In the genomic region with DNA sequence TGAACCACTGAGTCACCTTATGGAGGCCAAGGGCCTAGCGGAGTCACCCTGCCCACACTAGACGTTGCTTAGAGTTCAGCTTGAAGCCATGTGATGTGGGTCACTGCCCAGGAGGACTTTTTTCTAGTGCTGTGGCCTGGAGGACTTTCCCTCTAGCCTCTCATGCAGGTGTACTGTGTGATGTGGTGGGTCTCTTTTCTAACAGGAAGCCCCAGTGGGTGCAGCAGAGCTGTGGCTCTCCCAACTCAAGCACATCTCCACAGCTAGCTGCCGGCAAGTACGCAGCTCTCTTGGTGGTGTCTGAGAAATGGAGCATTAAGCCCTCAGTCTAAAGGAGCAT, we compare ENCODE assay signal across 10 cellular contexts. TPM values are rescaled to one million over a fixed set of nuclear protein-coding genes. Genes with fewer than 3 reads are reported as not detected.
DNase-seq lines count a peak whose midpoint lies in the region; ATAC-seq lines count a peak whose summit lies in the region.
"Had no signal": no experiment of that assay in that cellular context is flagged by ENCODE, and none has a peak within 500 bp of the region (broad histone marks: within the 10 kb centered on the region; RNA-seq: fewer than 3 reads in every experiment).

No MANE protein-coding gene starts in this region.

- no peaks in the 10 kb centered on the region for H3K9me3 Mint-ChIP-seq in CD4-positive, CD25-positive, alpha-beta regulatory T cell
- no peaks in the 10 kb centered on the region for H3K9me3 Mint-ChIP-seq in activated naive CD4-positive, alpha-beta T cell treated with anti-CD3 and anti-CD28 coated beads, Interleukin-2, amount 10 ng/mL, durations not matched to agents 7 days and 5 days

- no peaks in the 10 kb centered on the region for H3K27me3 ChIP-seq in CD4-positive, CD25-positive, alpha-beta regulatory T cell (ENCODE audit: control insufficient read depth, insufficient read depth, low read length)
- H3K27me3 ChIP-seq: suprapubic skin had no signal

- peak; percentile 82 to 85 for ATAC-seq in CD4-positive, CD25-positive, alpha-beta regulatory T cell (ENCODE audit: low read depth in 2 of 2)
- peak; percentile 86 for ATAC-seq in GM18907 (IDR thresholded peaks at IDR 0.05; ENCODE audit: unreplicated experiment)
- peak; percentile 58 for ATAC-seq in HG03342 (IDR thresholded peaks at IDR 0.05; ENCODE audit: unreplicated experiment)
- ATAC-seq in GM19324 (IDR thresholded peaks at IDR 0.05; ENCODE audit: low FRiP score, unreplicated experiment), result no peak
- no peak for ATAC-seq in HG02763 (IDR thresholded peaks at IDR 0.05; ENCODE audit: unreplicated experiment)

- H3K4me3 ChIP-seq in CD4-positive, CD25-positive, alpha-beta regulatory T cell (ENCODE audit: low read depth, low read length), result peak overlapping the region; percentile 51
- H3K4me3 ChIP-seq: suprapubic skin had no signal

- H3K4me3 Mint-ChIP-seq in CD4-positive, CD25-positive, alpha-beta regulatory T cell, result peak overlapping the region in 2 of 4 donors; percentile 59 to 62
- H3K4me3 Mint-ChIP-seq in activated naive CD4-positive, alpha-beta T cell treated with anti-CD3 and anti-CD28 coated beads, Interleukin-2, amount 10 ng/mL, durations not matched to agents 7 days and 5 days, result no peak overlapping the region

- peaks cover 0 to 44% (median 15%) of the 10 kb centered on the region in 4 donors for H3K4me1 Mint-ChIP-seq in CD4-positive, CD25-positive, alpha-beta regulatory T cell
- peaks cover 18% of the 10 kb centered on the region for H3K4me1 Mint-ChIP-seq in activated naive CD4-positive, alpha-beta T cell treated with anti-CD3 and anti-CD28 coated beads, Interleukin-2, amount 10 ng/mL, durations not matched to agents 7 days and 5 days

- peak overlapping the region; percentile 77 to 82 (median 78) for H3K27ac Mint-ChIP-seq in CD4-positive, CD25-positive, alpha-beta regulatory T cell
- peak overlapping the region; percentile 63 for H3K27ac Mint-ChIP-seq in activated naive CD4-positive, alpha-beta T cell treated with anti-CD3 and anti-CD28 coated beads, Interleukin-2, amount 10 ng/mL, durations not matched to agents 7 days and 5 days

- peaks cover 5% of the 10 kb centered on the region for H3K27me3 Mint-ChIP-seq in CD4-positive, CD25-positive, alpha-beta regulatory T cell
- H3K27me3 Mint-ChIP-seq in activated naive CD4-positive, alpha-beta T cell treated with anti-CD3 and anti-CD28 coated beads, Interleukin-2, amount 10 ng/mL, durations not matched to agents 7 days and 5 days, result no peaks in the 10 kb centered on the region

- H3K27ac ChIP-seq in CD4-positive, CD25-positive, alpha-beta regulatory T cell (ENCODE audit: insufficient read depth, low read length, poor library complexity, severe bottlenecking), result no peak overlapping the region
- H3K27ac ChIP-seq: suprapubic skin had no signal

- H3K4me1 ChIP-seq in CD4-positive, CD25-positive, alpha-beta regulatory T cell (ENCODE audit: control insufficient read depth, insufficient read depth, low read length, poor library complexity, severe bottlenecking), result peaks cover 7% of the 10 kb centered on the region

- DNase-seq in CD4-positive, CD25-positive, alpha-beta regulatory T cell, result peak in 2 of 3 donors; percentile 49 to 65
- DNase-seq in activated naive CD4-positive, alpha-beta T cell treated with anti-CD3 and anti-CD28 coated beads, Interleukin-2, amount 10 ng/mL, durations not matched to agents 7 days and 5 days, result peak; percentile 54
- DNase-seq in NCI-H524 (lab: John Stamatoyannopoulos, UW) (no peak), iPS-NIHi11 (ENCODE audit: low spot score) (no peak)
- DNase-seq: NCI-H1417 treated with DMSO at 0.1 percent for 48 hours had no signal

- no peaks in the 10 kb centered on the region for H3K9me3 ChIP-seq in CD4-positive, CD25-positive, alpha-beta regulatory T cell (ENCODE audit: control insufficient read depth in 2 of 2, low read length in 2 of 2)
- H3K9me3 ChIP-seq: suprapubic skin had no signal

- H3K36me3 ChIP-seq in CD4-positive, CD25-positive, alpha-beta regulatory T cell (ENCODE audit: control insufficient read depth, insufficient read depth, low read length), result no peaks in the 10 kb centered on the region
- H3K36me3 ChIP-seq: suprapubic skin had no signal

- CTCF ChIA-PET in activated naive CD4-positive, alpha-beta T cell treated with anti-CD3 and anti-CD28 coated beads, Interleukin-2, amount 10 ng/mL, durations not matched to agents 7 days and 5 days (lab: Charles Lee), result interaction anchor here (1.2 kb wide), 1 partner anchor 92 kb away, joined by 4 read pairs; no protein-coding TSS in a partner anchor

- H3K36me3 Mint-ChIP-seq in CD4-positive, CD25-positive, alpha-beta regulatory T cell, result peaks cover 8% of the 10 kb centered on the region
- no peaks in the 10 kb centered on the region for H3K36me3 Mint-ChIP-seq in activated naive CD4-positive, alpha-beta T cell treated with anti-CD3 and anti-CD28 coated beads, Interleukin-2, amount 10 ng/mL, durations not matched to agents 7 days and 5 days

RNA-seq across cellular contexts. Expression of gene POR, which starts 13.6 kb away (rescaled TPM):
- 68.0 TPM for total RNA-seq in CD4-positive, CD25-positive, alpha-beta regulatory T cell
- polyA plus RNA-seq in CD4-positive, CD25-positive, alpha-beta regulatory T cell, result 10 to 100 TPM; 51.3 to 64.3 (median 59.7) TPM

RNA-seq across cellular contexts. Expression of gene RHBDD2, which starts 49.7 kb away (rescaled TPM):
- 194 TPM for total RNA-seq in CD4-positive, CD25-positive, alpha-beta regulatory T cell
- 100 to 1,000 TPM; 118 to 146 (median 121) TPM for polyA plus RNA-seq in CD4-positive, CD25-positive, alpha-beta regulatory T cell

Comparison
In these comparisons a context has a peak if more than half of its experiments do, and no peak if none do; other contexts are left out.
1. ATAC-seq: peak in CD4-positive, CD25-positive, alpha-beta regulatory T cell (2 of 2), GM18907 (single experiment) and HG03342 (single experiment); none in GM19324 (single experiment) and HG02763 (single experiment).
2. DNase-seq: peak in CD4-positive, CD25-positive, alpha-beta regulatory T cell (2 of 3) and activated naive CD4-positive, alpha-beta T cell treated with anti-CD3 and anti-CD28 coated beads, Interleukin-2, amount 10 ng/mL, durations not matched to agents 7 days and 5 days (single experiment); none in NCI-H524 (0 of 2) and iPS-NIHi11 (single experiment).